1 cellular context compared by ENCODE assay signal in genomic region chr10:44980309-44981171, GRCh38.
TF ChIP-seq lines count a peak whose summit lies in the region.

No MANE protein-coding gene starts in this region.

TF ChIP-seq in GM23338, 12 proteins besides CTCF, POLR2A, EP300 and RAD21 (continued from another document):
- TF ChIP-seq, protein P1, sequence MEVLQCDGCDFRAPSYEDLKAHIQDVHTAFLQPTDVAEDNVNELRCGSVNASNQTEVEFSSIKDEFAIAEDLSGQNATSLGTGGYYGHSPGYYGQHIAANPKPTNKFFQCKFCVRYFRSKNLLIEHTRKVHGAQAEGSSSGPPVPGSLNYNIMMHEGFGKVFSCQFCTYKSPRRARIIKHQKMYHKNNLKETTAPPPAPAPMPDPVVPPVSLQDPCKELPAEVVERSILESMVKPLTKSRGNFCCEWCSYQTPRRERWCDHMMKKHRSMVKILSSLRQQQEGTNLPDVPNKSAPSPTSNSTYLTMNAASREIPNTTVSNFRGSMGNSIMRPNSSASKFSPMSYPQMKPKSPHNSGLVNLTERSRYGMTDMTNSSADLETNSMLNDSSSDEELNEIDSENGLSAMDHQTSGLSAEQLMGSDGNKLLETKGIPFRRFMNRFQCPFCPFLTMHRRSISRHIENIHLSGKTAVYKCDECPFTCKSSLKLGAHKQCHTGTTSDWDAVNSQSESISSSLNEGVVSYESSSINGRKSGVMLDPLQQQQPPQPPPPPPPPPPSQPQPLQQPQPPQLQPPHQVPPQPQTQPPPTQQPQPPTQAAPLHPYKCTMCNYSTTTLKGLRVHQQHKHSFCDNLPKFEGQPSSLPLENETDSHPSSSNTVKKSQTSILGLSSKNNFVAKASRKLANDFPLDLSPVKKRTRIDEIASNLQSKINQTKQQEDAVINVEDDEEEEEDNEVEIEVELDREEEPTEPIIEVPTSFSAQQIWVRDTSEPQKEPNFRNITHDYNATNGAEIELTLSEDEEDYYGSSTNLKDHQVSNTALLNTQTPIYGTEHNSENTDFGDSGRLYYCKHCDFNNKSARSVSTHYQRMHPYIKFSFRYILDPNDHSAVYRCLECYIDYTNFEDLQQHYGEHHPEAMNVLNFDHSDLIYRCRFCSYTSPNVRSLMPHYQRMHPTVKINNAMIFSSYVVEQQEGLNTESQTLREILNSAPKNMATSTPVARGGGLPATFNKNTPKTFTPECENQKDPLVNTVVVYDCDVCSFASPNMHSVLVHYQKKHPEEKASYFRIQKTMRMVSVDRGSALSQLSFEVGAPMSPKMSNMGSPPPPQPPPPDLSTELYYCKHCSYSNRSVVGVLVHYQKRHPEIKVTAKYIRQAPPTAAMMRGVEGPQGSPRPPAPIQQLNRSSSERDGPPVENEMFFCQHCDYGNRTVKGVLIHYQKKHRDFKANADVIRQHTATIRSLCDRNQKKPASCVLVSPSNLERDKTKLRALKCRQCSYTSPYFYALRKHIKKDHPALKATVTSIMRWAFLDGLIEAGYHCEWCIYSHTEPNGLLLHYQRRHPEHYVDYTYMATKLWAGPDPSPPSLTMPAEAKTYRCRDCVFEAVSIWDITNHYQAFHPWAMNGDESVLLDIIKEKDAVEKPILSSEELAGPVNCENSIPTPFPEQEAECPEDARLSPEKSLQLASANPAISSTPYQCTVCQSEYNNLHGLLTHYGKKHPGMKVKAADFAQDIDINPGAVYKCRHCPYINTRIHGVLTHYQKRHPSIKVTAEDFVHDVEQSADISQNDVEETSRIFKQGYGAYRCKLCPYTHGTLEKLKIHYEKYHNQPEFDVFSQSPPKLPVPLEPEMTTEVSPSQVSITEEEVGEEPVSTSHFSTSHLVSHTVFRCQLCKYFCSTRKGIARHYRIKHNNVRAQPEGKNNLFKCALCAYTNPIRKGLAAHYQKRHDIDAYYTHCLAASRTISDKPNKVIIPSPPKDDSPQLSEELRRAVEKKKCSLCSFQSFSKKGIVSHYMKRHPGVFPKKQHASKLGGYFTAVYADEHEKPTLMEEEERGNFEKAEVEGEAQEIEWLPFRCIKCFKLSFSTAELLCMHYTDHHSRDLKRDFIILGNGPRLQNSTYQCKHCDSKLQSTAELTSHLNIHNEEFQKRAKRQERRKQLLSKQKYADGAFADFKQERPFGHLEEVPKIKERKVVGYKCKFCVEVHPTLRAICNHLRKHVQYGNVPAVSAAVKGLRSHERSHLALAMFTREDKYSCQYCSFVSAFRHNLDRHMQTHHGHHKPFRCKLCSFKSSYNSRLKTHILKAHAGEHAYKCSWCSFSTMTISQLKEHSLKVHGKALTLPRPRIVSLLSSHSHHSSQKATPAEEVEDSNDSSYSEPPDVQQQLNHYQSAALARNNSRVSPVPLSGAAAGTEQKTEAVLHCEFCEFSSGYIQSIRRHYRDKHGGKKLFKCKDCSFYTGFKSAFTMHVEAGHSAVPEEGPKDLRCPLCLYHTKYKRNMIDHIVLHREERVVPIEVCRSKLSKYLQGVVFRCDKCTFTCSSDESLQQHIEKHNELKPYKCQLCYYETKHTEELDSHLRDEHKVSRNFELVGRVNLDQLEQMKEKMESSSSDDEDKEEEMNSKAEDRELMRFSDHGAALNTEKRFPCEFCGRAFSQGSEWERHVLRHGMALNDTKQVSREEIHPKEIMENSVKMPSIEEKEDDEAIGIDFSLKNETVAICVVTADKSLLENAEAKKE (CRISPR knock-in tag; IDR thresholded peaks at IDR 0.05), result no peak
